Comparison of ENCODE assay signal across 8 cellular contexts in the genomic region with DNA sequence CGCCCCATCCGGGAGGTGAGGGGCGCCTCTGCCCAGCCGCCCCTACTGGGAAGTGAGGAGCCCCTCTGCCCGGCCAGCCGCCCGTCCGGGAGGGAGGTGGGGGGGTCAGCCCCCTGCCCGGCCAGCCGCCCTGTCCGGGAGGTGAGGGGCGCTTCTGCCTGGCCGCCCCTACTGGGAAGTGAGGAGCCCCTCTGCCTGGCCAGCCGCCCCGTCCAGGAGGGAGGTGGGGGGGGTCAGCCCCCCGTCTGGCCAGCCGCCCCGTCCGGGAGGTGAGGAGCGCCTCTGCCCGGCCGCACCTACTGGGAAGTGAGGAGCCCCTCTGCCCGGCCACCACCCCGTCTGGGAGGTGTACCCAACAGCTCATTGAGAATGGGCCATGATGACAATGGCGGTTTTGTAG. TPM values are rescaled to one million over a fixed set of nuclear protein-coding genes. Genes with fewer than 3 reads are reported as not detected.
"Had no signal": no experiment of that assay in that cellular context is flagged by ENCODE, and none has a peak within 500 bp of the region (broad histone marks: within the 10 kb centered on the region; RNA-seq: fewer than 3 reads in every experiment).

No MANE protein-coding gene starts in this region.

RNA-seq across cellular contexts. Expression of gene CDK5R2, which starts 27.7 kb away (rescaled TPM):
- total RNA-seq: Right ventricle myocardium inferior, Right ventricle myocardium superior, SJSA1 had no signal

RNA-seq across cellular contexts. Expression of gene WNT10A, which starts 51.1 kb away (rescaled TPM):
- total RNA-seq: Right ventricle myocardium inferior, Right ventricle myocardium superior, SJSA1 had no signal

RNA-seq across cellular contexts. Expression of gene FEV, which starts 53.2 kb away (rescaled TPM):
- total RNA-seq: OCI-LY7, PC-9, Right ventricle myocardium inferior, Right ventricle myocardium superior, RPMI7951, SJCRH30, SJSA1, SK-MEL-5 had no signal
